In the genomic region with DNA sequence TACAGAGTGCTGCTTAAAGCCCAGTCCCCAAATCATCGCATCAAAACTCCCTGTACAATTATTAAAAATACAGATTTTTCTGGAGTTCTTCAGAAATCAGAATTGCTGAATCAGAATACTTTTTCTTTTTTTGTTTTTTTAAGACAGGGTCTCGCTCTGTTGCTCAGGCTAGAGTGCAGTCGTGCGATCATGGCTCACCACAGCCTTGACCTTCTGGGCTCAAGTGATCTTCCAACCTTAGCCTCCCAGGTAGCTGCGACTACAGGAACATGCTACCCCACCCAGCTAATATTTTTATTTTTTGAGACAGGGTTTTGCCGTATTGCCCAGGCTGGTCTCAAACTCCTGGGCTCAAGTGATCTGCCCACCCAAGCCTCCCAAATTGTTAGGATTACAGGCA, we compare ENCODE assay signal across 17 cellular contexts.
"Had no signal": no experiment of that assay in that cellular context is flagged by ENCODE, and none has a peak within 500 bp of the region (broad histone marks: within the 10 kb centered on the region; RNA-seq: fewer than 3 reads in every experiment).

No MANE protein-coding gene starts in this region.

- H3K27me3 ChIP-seq: gastrocnemius medialis, neutrophil, right lobe of liver, upper lobe of left lung had no signal

- H3K9me3 ChIP-seq: gastrocnemius medialis, neutrophil, right lobe of liver, upper lobe of left lung had no signal

- FAIRE-seq: kidney had no signal

- H3K36me3 ChIP-seq: right lobe of liver, upper lobe of left lung had no signal

- H3K36me3 Mint-ChIP-seq: naive B cell had no signal

- H3K4me3 Mint-ChIP-seq: activated CD8-positive, alpha-beta T cell treated with anti-CD3 and anti-CD28 coated beads for 36 hours had no signal

- H3K27ac Mint-ChIP-seq: activated CD8-positive, alpha-beta T cell treated with anti-CD3 and anti-CD28 coated beads for 36 hours had no signal

- H3K9me3 Mint-ChIP-seq: activated CD8-positive, alpha-beta T cell treated with anti-CD3 and anti-CD28 coated beads for 36 hours; naive B cell had no signal

- H3K27me3 Mint-ChIP-seq: activated CD8-positive, alpha-beta T cell treated with anti-CD3 and anti-CD28 coated beads for 36 hours; naive B cell had no signal

- H3K27ac ChIP-seq: epithelial cell of prostate, gastrocnemius medialis, neutrophil, right lobe of liver, upper lobe of left lung had no signal

- DNase-seq: activated CD4-positive, alpha-beta T cell treated with anti-CD3 and anti-CD28 coated beads for 4 hours; activated CD8-positive, alpha-beta memory T cell treated with anti-CD3 and anti-CD28 coated beads, Interleukin-2, amount 50 U/mL, for 48 hours; activated CD8-positive, alpha-beta T cell treated with anti-CD3 and anti-CD28 coated beads for 36 hours; caudate nucleus; cortex of kidney; effector memory CD4-positive, alpha-beta T cell; gastrocnemius medialis; kidney; midbrain; naive B cell; right lobe of liver; stimulated activated naive CD4-positive, alpha-beta T cell; substantia nigra; T1000; upper lobe of left lung had no signal

- H3K4me3 ChIP-seq: gastrocnemius medialis, right lobe of liver, upper lobe of left lung had no signal
